In genomic region chrX:135688137-135688536, GRCh38 we compare ENCODE assay signal across 15 cellular contexts. TPM values are rescaled to one million over a fixed set of nuclear protein-coding genes. Genes with fewer than 3 reads are reported as not detected.
DNase-seq lines count a peak whose midpoint lies in the region; ATAC-seq and TF ChIP-seq lines count a peak whose summit lies in the region.
"Had no signal": no experiment of that assay in that cellular context is flagged by ENCODE, and none has a peak within 500 bp of the region (broad histone marks: within the 10 kb centered on the region; RNA-seq: fewer than 3 reads in every experiment).

No MANE protein-coding gene starts in this region.

- H3K9me3 ChIP-seq in DND-41 (ENCODE audit: insufficient read depth, low read length, severe bottlenecking) (no peaks in the 10 kb centered on the region), MG63 (no peaks in the 10 kb centered on the region)
- H3K9me3 ChIP-seq: lower lobe of right lung had no signal

- ATAC-seq in DND-41 (ENCODE audit: insufficient read depth, low read depth) (no peak), HG03095 (IDR thresholded peaks at IDR 0.05; ENCODE audit: unreplicated experiment) (no peak), HG03280 (IDR thresholded peaks at IDR 0.05; ENCODE audit: unreplicated experiment) (no peak)
- ATAC-seq: activated T-helper 17 cell treated with anti-CD3 and anti-CD28 coated beads, Interleukin-2, amount 50 U/mL, for 72 hours; foreskin keratinocyte; lower lobe of right lung had no signal

- H3K79me2 ChIP-seq in DND-41 (ENCODE audit: insufficient read depth, low read length): no peaks in the 10 kb centered on the region

- H3K36me3 ChIP-seq in DND-41 (ENCODE audit: insufficient read depth, low read length) (no peaks in the 10 kb centered on the region), MG63 (no peaks in the 10 kb centered on the region)
- H3K36me3 ChIP-seq: lower lobe of right lung had no signal

- TF ChIP-seq CTCF in AG04449 (IDR thresholded peaks at IDR 0.05; ENCODE audit: insufficient read depth, low read length, missing control alignments) (peak; percentile 9), DND-41 (IDR thresholded peaks at IDR 0.05; ENCODE audit: borderline replicate concordance, extremely low read depth, low read length, poor library complexity, severe bottlenecking) (peak; percentile 40)

- no peak overlapping the region for H3K9ac ChIP-seq in DND-41 (ENCODE audit: low read depth, low read length)

- no peak overlapping the region for H3K4me3 ChIP-seq in AG04449 (ENCODE audit: low read depth, low read length)
- H3K4me3 ChIP-seq in DND-41 (ENCODE audit: low read depth in 1 of 2, low read length in 2 of 2): no peak overlapping the region
- no peak overlapping the region for H3K4me3 ChIP-seq in MG63
- H3K4me3 ChIP-seq: lower lobe of right lung had no signal

- H3K27ac ChIP-seq in DND-41 (ENCODE audit: low read length): no peak overlapping the region
- H3K27ac ChIP-seq: foreskin keratinocyte, lower lobe of right lung had no signal

- H3K4me2 ChIP-seq in DND-41 (ENCODE audit: insufficient read depth, low read length): no peak overlapping the region

- CTCF ChIA-PET in AG04449 (lab: Yijun Ruan, JAX): no interaction called here

- no peaks in the 10 kb centered on the region for H3K4me1 ChIP-seq in DND-41 (ENCODE audit: insufficient read depth, low read length)
- H3K4me1 ChIP-seq: foreskin keratinocyte, lower lobe of right lung had no signal

- no peak overlapping the region for H2AFZ ChIP-seq in DND-41 (ENCODE audit: low read depth, low read length)

- H3K27me3 ChIP-seq in DND-41 (ENCODE audit: insufficient read depth, low read length, poor library complexity) (no peaks in the 10 kb centered on the region), MG63 (no peaks in the 10 kb centered on the region)
- H3K27me3 ChIP-seq: foreskin keratinocyte had no signal

- DNase-seq in AG04449 (ENCODE audit: low read depth, low spot score): no peak
- peak; percentile 4 for DNase-seq in DND-41
- DNase-seq in MG63: peak; percentile 4
- DNase-seq in dermis blood vessel endothelial cell: peak; percentile 0
- DNase-seq in germinal center (ENCODE audit: low spot score): no peak
- DNase-seq in NCI-H187 treated with DMSO at 0.1 percent for 48 hours (lab: John Stamatoyannopoulos, UW): no peak
- DNase-seq: DMS79 treated with DMSO at 0.1 percent for 48 hours, foreskin keratinocyte, lower lobe of right lung, NCI-H1417, substantia nigra had no signal

- POLR2A ChIA-PET in AG04449 (lab: Yijun Ruan, JAX): no interaction called here

- no peaks in the 10 kb centered on the region for H4K20me1 ChIP-seq in DND-41 (ENCODE audit: insufficient read depth, low read length)

RNA-seq across cellular contexts. Expression of gene CT45A1, which starts 25.3 kb away (rescaled TPM):
- not detected in 2 replicates for total RNA-seq in MG63 (2014; rRNA removed; shearing (Covaris generic); ENCODE audit: low replicate concordance)
- not detected in 2 replicates for total RNA-seq in dermis blood vessel endothelial cell
- total RNA-seq: activated T-helper 17 cell treated with anti-CD3 and anti-CD28 coated beads, Interleukin-2, amount 50 U/mL, for 72 hours; foreskin keratinocyte; lower lobe of right lung; osteocyte had no signal

Comparison
In these comparisons a context has a peak if more than half of its experiments do, and no peak if none do; other contexts are left out.
1. DNase-seq: peak in DND-41 (single experiment), MG63 (single experiment) and dermis blood vessel endothelial cell (single experiment); none in AG04449 (single experiment), germinal center (single experiment) and NCI-H187 treated with DMSO at 0.1 percent for 48 hours (single experiment).